8 cellular contexts compared by ENCODE assay signal in the genomic region with DNA sequence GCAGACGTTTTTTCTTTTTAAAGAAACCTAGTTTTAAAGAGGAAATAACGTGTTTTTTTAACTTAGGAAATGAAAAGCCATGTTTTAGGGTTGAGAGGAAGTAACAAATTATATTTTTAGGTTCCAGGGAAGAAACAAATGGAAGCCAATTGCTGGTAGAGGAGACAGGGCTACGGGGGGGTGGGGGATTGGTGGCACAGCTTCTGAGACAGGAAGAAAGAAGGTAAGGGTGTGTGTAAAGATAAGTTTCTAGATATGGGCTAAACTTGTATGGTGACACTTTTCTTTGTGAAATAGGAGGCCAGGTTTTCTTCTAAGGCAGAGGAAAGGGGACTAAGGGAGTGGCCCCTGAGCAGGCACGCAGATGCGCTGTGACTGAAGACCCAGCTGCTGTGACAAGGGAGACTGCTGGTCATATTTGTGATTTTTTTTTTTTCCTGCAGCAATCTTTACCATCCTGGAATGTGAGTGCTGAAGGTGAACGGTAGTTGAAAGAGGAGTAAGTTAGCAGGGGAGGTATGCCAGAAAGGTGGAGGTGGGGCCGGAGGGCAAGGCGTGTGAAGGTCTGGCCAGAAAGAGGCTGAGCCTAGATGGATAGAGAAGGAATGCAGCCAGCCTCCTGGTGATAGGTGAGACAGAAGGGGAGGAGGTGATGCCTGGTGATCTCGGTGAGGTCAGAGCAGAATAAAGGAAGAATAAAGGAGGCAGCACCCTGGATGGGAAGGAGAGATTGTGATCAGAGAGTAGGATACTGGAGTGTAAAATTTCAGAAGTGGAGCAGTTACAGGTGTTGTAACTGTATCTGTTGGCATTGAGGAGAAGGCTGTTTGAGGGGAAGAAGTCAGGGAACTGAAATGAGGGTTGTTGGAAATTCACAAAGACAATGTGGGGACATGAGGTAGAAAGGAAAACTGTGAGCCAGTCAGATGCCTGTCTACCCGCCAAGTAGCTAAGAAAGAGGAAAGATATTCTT. TPM values are rescaled to one million over a fixed set of nuclear protein-coding genes. Genes with fewer than 3 reads are reported as not detected.
A peak's percentile ranks its signal among the peaks of the same experiment; 100 is the strongest.
DNase-seq lines count a peak whose midpoint lies in the region; ATAC-seq and TF ChIP-seq lines count a peak whose summit lies in the region.

No MANE protein-coding gene starts in this region.

- peaks cover 23% of the 10 kb centered on the region for H3K4me1 Mint-ChIP-seq in activated naive CD8-positive, alpha-beta T cell treated with anti-CD3 and anti-CD28 coated beads for 36 hours
- peaks cover 25 to 39% of the 10 kb centered on the region in 2 donors for H3K4me1 Mint-ChIP-seq in immature natural killer cell

- H3K36me3 Mint-ChIP-seq in activated naive CD8-positive, alpha-beta T cell treated with anti-CD3 and anti-CD28 coated beads for 36 hours = peaks cover 10% of the 10 kb centered on the region
- no peaks in the 10 kb centered on the region for H3K36me3 Mint-ChIP-seq in immature natural killer cell

- H3K27me3 Mint-ChIP-seq in activated naive CD8-positive, alpha-beta T cell treated with anti-CD3 and anti-CD28 coated beads for 36 hours = no peaks in the 10 kb centered on the region
- peaks cover 0 to 4% (median 2%) of the 10 kb centered on the region in 3 donors for H3K27me3 Mint-ChIP-seq in immature natural killer cell (ENCODE audit: low read depth in 3 of 3)

- no peak for DNase-seq in heart right ventricle
- DNase-seq in cardiac septum (ENCODE audit: low spot score) = no peak
- no peak for DNase-seq in activated naive CD8-positive, alpha-beta T cell treated with anti-CD3 and anti-CD28 coated beads for 36 hours
- no peak for DNase-seq in immature natural killer cell
- DNase-seq in tibial nerve (ENCODE audit: low spot score in 2 of 2) = no peak
- no peak for DNase-seq in uterus

- TF ChIP-seq CTCF in heart right ventricle (IDR thresholded peaks at IDR 0.05) (no peak), tibial nerve (IDR thresholded peaks at IDR 0.05) (no peak), uterus (IDR thresholded peaks at IDR 0.05) (no peak)

- no peak for TF ChIP-seq POLR2A in tibial nerve (IDR thresholded peaks at IDR 0.05)
- TF ChIP-seq POLR2A in uterus (IDR thresholded peaks at IDR 0.05) = no peak

- no peak for TF ChIP-seq EP300 in tibial nerve (IDR thresholded peaks at IDR 0.05)

- H3K27ac ChIP-seq in heart right ventricle (peak overlapping the region in 8 of 10 donors; percentile 72 to 95 (median 84)), tibial nerve (peak overlapping the region in 2 of 4 donors; percentile 79 to 86), uterus (peak overlapping the region in 1 of 2 donors; percentile 80)

- no peak for ATAC-seq in heart right ventricle
- ATAC-seq in GM21786 (IDR thresholded peaks at IDR 0.05; ENCODE audit: unreplicated experiment) = no peak
- no peak for ATAC-seq in GM19023 (IDR thresholded peaks at IDR 0.05; ENCODE audit: unreplicated experiment)

- no peaks in the 10 kb centered on the region for H3K9me3 Mint-ChIP-seq in activated naive CD8-positive, alpha-beta T cell treated with anti-CD3 and anti-CD28 coated beads for 36 hours
- H3K9me3 Mint-ChIP-seq in immature natural killer cell = no peaks in the 10 kb centered on the region

- H3K4me3 ChIP-seq in heart right ventricle (peak overlapping the region in 5 of 10 donors; percentile 77 to 95 (median 79)), tibial nerve (peak overlapping the region in 3 of 4 donors; percentile 74 to 83 (median 75)), uterus (no peak overlapping the region)

- H3K27me3 ChIP-seq in heart right ventricle = no peaks in the 10 kb centered on the region
- H3K27me3 ChIP-seq in tibial nerve = no peaks in the 10 kb centered on the region
- no peaks in the 10 kb centered on the region for H3K27me3 ChIP-seq in uterus

- H3K4me3 Mint-ChIP-seq in activated naive CD8-positive, alpha-beta T cell treated with anti-CD3 and anti-CD28 coated beads for 36 hours = peak overlapping the region; percentile 90
- peak overlapping the region; percentile 94 to 98 (median 97) for H3K4me3 Mint-ChIP-seq in immature natural killer cell

- H3K36me3 ChIP-seq in heart right ventricle (peaks cover 0 to 42% (median 0%) of the 10 kb centered on the region in 9 donors), tibial nerve (peaks cover 0 to 16% (median 0%) of the 10 kb centered on the region in 3 donors), uterus (no peaks in the 10 kb centered on the region)

- H3K9me3 ChIP-seq in heart right ventricle = no peaks in the 10 kb centered on the region
- H3K9me3 ChIP-seq in tibial nerve = no peaks in the 10 kb centered on the region
- no peaks in the 10 kb centered on the region for H3K9me3 ChIP-seq in uterus

- WGBS in heart right ventricle, 2 donors = 58 to 63% methylated on average over 10 of the region's 10 CpGs
- WGBS in tibial nerve, 2 donors = 67% methylated on average over 10 of the region's 10 CpGs

- H3K4me1 ChIP-seq in heart right ventricle (peaks cover 0 to 28% (median 16%) of the 10 kb centered on the region in 9 donors), tibial nerve (peaks cover 0 to 21% (median 7%) of the 10 kb centered on the region in 4 donors), uterus (peaks cover 0 to 3% of the 10 kb centered on the region in 2 donors)

- H3K27ac Mint-ChIP-seq in activated naive CD8-positive, alpha-beta T cell treated with anti-CD3 and anti-CD28 coated beads for 36 hours = peak overlapping the region; percentile 90
- peak overlapping the region; percentile 78 to 95 (median 89) for H3K27ac Mint-ChIP-seq in immature natural killer cell

- intact Hi-C loops in heart right ventricle (cut with DNase I) (no loop called here), cardiac septum (cut with DNase I) (no loop called here), uterus (cut with DNase I; ENCODE audit: low total_unique reads) (no loop called here)

RNA-seq across cellular contexts. Expression of gene GNG10, which starts 1.7 kb away (rescaled TPM):
- total RNA-seq in heart right ventricle (10 to 100 TPM; 24.5 to 34.3 (median 26.6) TPM), cardiac septum (36.4 TPM), tibial nerve (10 to 100 TPM; 41.8 to 70.2 (median 51.0) TPM), uterus (10 to 100 TPM; 32.8 to 89.0 (median 69.3) TPM)
- polyA plus RNA-seq in heart right ventricle (10 to 100 TPM; 25.3 to 26.3 TPM), immature natural killer cell (10 to 100 TPM; 18.3 to 30.1 (median 28.2) TPM)
- 10 to 100 TPM; 25.4 to 26.0 TPM for total RNA-seq in activated naive CD8-positive, alpha-beta T cell treated with anti-CD3 and anti-CD28 coated beads for 36 hours

RNA-seq across cellular contexts. Expression of gene DNAJC25, which starts 32.0 kb away (rescaled TPM):
- 1 to 10 TPM; 3.8 to 9.3 (median 4.9) TPM for total RNA-seq in heart right ventricle
- polyA plus RNA-seq in heart right ventricle = 1 to 10 TPM; 6.5 to 7.8 TPM
- 5.0 TPM for total RNA-seq in cardiac septum
- 1 to 10 TPM; 6.4 to 6.5 TPM for total RNA-seq in activated naive CD8-positive, alpha-beta T cell treated with anti-CD3 and anti-CD28 coated beads for 36 hours
- 1 to 10 TPM; 2.1 to 7.7 (median 2.6) TPM for polyA plus RNA-seq in immature natural killer cell
- 10 to 100 TPM in 3 of 4 donors, 1 to 10 TPM in 1; 9.9 to 14.7 (median 12.6) TPM for total RNA-seq in tibial nerve
- 10 to 100 TPM in 1 of 4 donors, 1 to 10 TPM in 2, not detected in 1; 8.4 to 24.7 (median 9.1) TPM for total RNA-seq in uterus

Comparison
In these comparisons a context has a peak if more than half of its experiments do, and no peak if none do; other contexts are left out.
1. H3K4me3 ChIP-seq: peak in tibial nerve (3 of 4); none in uterus (0 of 2).